37 cellular contexts compared by ENCODE assay signal in genomic region chr13:23421596-23421995, GRCh38.
"Had no signal": no experiment of that assay in that cellular context is flagged by ENCODE, and none has a peak within 500 bp of the region (broad histone marks: within the 10 kb centered on the region; RNA-seq: fewer than 3 reads in every experiment).

No MANE protein-coding gene starts in this region.

- H3K27ac ChIP-seq: ascending aorta, cardiac muscle cell, VCaP had no signal

- ATAC-seq: activated CD4-positive, alpha-beta T cell treated with anti-CD3 and anti-CD28 coated beads for 36 hours; activated CD8-positive, alpha-beta memory T cell treated with anti-CD3 and anti-CD28 coated beads, Interleukin-2, amount 10 ng/mL, durations not matched to agents 7 days and 5 days; activated CD8-positive, alpha-beta T cell treated with anti-CD3 and anti-CD28 coated beads, Interleukin-2, amount 10 ng/mL, durations not matched to agents 7 days and 5 days; activated naive CD8-positive, alpha-beta T cell treated with anti-CD3 and anti-CD28 coated beads, Interleukin-2, amount 50 U/mL, for 24 hours; activated T-cell treated with anti-CD3 and anti-CD28 coated beads, Interleukin-2, amount 50 U/mL, for 72 hours; activated T-helper 17 cell treated with anti-CD3 and anti-CD28 coated beads, Interleukin-2, amount 50 U/mL, for 72 hours had no signal

- H3K4me3 ChIP-seq: ascending aorta, cardiac muscle cell had no signal

- H3K36me3 Mint-ChIP-seq: activated CD8-positive, alpha-beta memory T cell treated with anti-CD3 and anti-CD28 coated beads, Interleukin-2, amount 10 ng/mL, durations not matched to agents 7 days and 5 days; activated naive CD4-positive, alpha-beta T cell treated with anti-CD3 and anti-CD28 coated beads, Interleukin-2, amount 50 U/mL, for 24 hours; activated naive CD8-positive, alpha-beta T cell; activated naive CD8-positive, alpha-beta T cell treated with anti-CD3 and anti-CD28 coated beads, Interleukin-2, amount 10 ng/mL, durations not matched to agents 7 days and 5 days had no signal

- H3K9me3 Mint-ChIP-seq: activated B cell treated with CpG ODN at 0.5 μM for 24 hours; activated CD4-positive, alpha-beta memory T cell treated with anti-CD3 and anti-CD28 coated beads, Interleukin-2, amount 10 ng/mL, durations not matched to agents 7 days and 5 days; activated CD4-positive, alpha-beta T cell treated with anti-CD3 and anti-CD28 coated beads, Interleukin-2, amount 10 ng/mL, durations not matched to agents 7 days and 5 days; activated naive CD4-positive, alpha-beta T cell treated with anti-CD3 and anti-CD28 coated beads for 36 hours; activated naive CD4-positive, alpha-beta T cell treated with anti-CD3 and anti-CD28 coated beads, Interleukin-2, amount 50 U/mL, for 24 hours; activated naive CD8-positive, alpha-beta T cell treated with anti-CD3 and anti-CD28 coated beads, Interleukin-2, amount 10 ng/mL, durations not matched to agents 7 days and 5 days; activated naive CD8-positive, alpha-beta T cell treated with anti-CD3 and anti-CD28 coated beads, Interleukin-2, amount 50 U/mL, for 24 hours; activated T-cell treated with anti-CD3 and anti-CD28 coated beads, Interleukin-2, amount 50 U/mL, for 24 hours; activated T-cell treated with anti-CD3 and anti-CD28 coated beads, Interleukin-2, amount 50 U/mL, for 72 hours; activated T-helper 1 cell treated with anti-CD3 and anti-CD28 coated beads, Interleukin-12 subunit alpha, Interleukin-12 subunit beta, Interleukin-2, Interleukin-4 antibody, amounts not matched to agents 30 ng/mL and 10 ng/mL and 1 ng/mL, durations not matched to agents 14 hours and 24 hours and 36 hours; activated T-helper 17 cell treated with anti-CD3 and anti-CD28 coated beads, Interleukin-2, amount 50 U/mL, for 72 hours; central memory CD8-positive, alpha-beta T cell; T-helper 1 cell treated with Interleukin-12 subunit alpha and Interleukin-12 subunit beta and Interleukin-4 antibody, amounts not matched to agents 30 μg/mL and 1 μg/mL, for 36 hours; T-helper 2 cell treated with Interferon-gamma antibody and Interleukin-4, amounts not matched to agents 5 μg/mL and 100 μg/mL, for 36 hours had no signal

- H3K4me3 Mint-ChIP-seq: activated B cell treated with CpG ODN at 0.5 μM for 24 hours; activated CD4-positive, alpha-beta memory T cell treated with anti-CD3 and anti-CD28 coated beads, Interleukin-2, amount 10 ng/mL, durations not matched to agents 7 days and 5 days; activated CD4-positive, alpha-beta T cell treated with anti-CD3 and anti-CD28 coated beads for 36 hours; activated CD4-positive, alpha-beta T cell treated with anti-CD3 and anti-CD28 coated beads, Interleukin-2, amount 10 ng/mL, durations not matched to agents 7 days and 5 days; activated CD8-positive, alpha-beta memory T cell treated with anti-CD3 and anti-CD28 coated beads, Interleukin-2, amount 10 ng/mL, durations not matched to agents 7 days and 5 days; activated CD8-positive, alpha-beta T cell treated with anti-CD3 and anti-CD28 coated beads, Interleukin-2, amount 10 ng/mL, durations not matched to agents 7 days and 5 days; activated naive CD4-positive, alpha-beta T cell treated with anti-CD3 and anti-CD28 coated beads for 36 hours; activated naive CD4-positive, alpha-beta T cell treated with anti-CD3 and anti-CD28 coated beads, Interleukin-2, amount 50 U/mL, for 24 hours; activated naive CD8-positive, alpha-beta T cell; activated naive CD8-positive, alpha-beta T cell treated with anti-CD3 and anti-CD28 coated beads, Interleukin-2, amount 10 ng/mL, durations not matched to agents 7 days and 5 days; activated naive CD8-positive, alpha-beta T cell treated with anti-CD3 and anti-CD28 coated beads, Interleukin-2, amount 50 U/mL, for 24 hours; activated T-cell treated with anti-CD3 and anti-CD28 coated beads, Interleukin-2, amount 50 U/mL, for 24 hours; activated T-cell treated with anti-CD3 and anti-CD28 coated beads, Interleukin-2, amount 50 U/mL, for 72 hours; activated T-helper 1 cell treated with anti-CD3 and anti-CD28 coated beads, Interleukin-12 subunit alpha, Interleukin-12 subunit beta, Interleukin-2, Interleukin-4 antibody, amounts not matched to agents 30 ng/mL and 10 ng/mL and 1 ng/mL, durations not matched to agents 14 hours and 24 hours and 36 hours; activated T-helper 17 cell treated with anti-CD3 and anti-CD28 coated beads, Interleukin-2, amount 50 U/mL, for 72 hours; brain; central memory CD8-positive, alpha-beta T cell; T-helper 1 cell treated with Interleukin-12 subunit alpha and Interleukin-12 subunit beta and Interleukin-4 antibody, amounts not matched to agents 30 μg/mL and 1 μg/mL, for 36 hours; T-helper 2 cell treated with Interferon-gamma antibody and Interleukin-4, amounts not matched to agents 5 μg/mL and 100 μg/mL, for 36 hours had no signal

- H3K27me3 Mint-ChIP-seq: activated B cell treated with CpG ODN at 0.5 μM for 24 hours; activated CD4-positive, alpha-beta memory T cell treated with anti-CD3 and anti-CD28 coated beads, Interleukin-2, amount 10 ng/mL, durations not matched to agents 7 days and 5 days; activated CD4-positive, alpha-beta T cell treated with anti-CD3 and anti-CD28 coated beads for 36 hours; activated CD4-positive, alpha-beta T cell treated with anti-CD3 and anti-CD28 coated beads, Interleukin-2, amount 10 ng/mL, durations not matched to agents 7 days and 5 days; activated CD8-positive, alpha-beta memory T cell treated with anti-CD3 and anti-CD28 coated beads, Interleukin-2, amount 10 ng/mL, durations not matched to agents 7 days and 5 days; activated naive CD8-positive, alpha-beta T cell; activated naive CD8-positive, alpha-beta T cell treated with anti-CD3 and anti-CD28 coated beads, Interleukin-2, amount 50 U/mL, for 24 hours; activated T-cell treated with anti-CD3 and anti-CD28 coated beads, Interleukin-2, amount 50 U/mL, for 24 hours; activated T-helper 17 cell treated with anti-CD3 and anti-CD28 coated beads, Interleukin-2, amount 50 U/mL, for 72 hours; central memory CD8-positive, alpha-beta T cell had no signal

- H3K27me3 ChIP-seq: ascending aorta, cardiac muscle cell had no signal

- H3K27ac Mint-ChIP-seq: activated B cell treated with CpG ODN at 0.5 μM for 24 hours; activated CD4-positive, alpha-beta memory T cell treated with anti-CD3 and anti-CD28 coated beads, Interleukin-2, amount 10 ng/mL, durations not matched to agents 7 days and 5 days; activated CD4-positive, alpha-beta T cell treated with anti-CD3 and anti-CD28 coated beads for 36 hours; activated CD4-positive, alpha-beta T cell treated with anti-CD3 and anti-CD28 coated beads, Interleukin-2, amount 10 ng/mL, durations not matched to agents 7 days and 5 days; activated CD8-positive, alpha-beta memory T cell treated with anti-CD3 and anti-CD28 coated beads, Interleukin-2, amount 10 ng/mL, durations not matched to agents 7 days and 5 days; activated CD8-positive, alpha-beta T cell treated with anti-CD3 and anti-CD28 coated beads, Interleukin-2, amount 10 ng/mL, durations not matched to agents 7 days and 5 days; activated naive CD4-positive, alpha-beta T cell treated with anti-CD3 and anti-CD28 coated beads for 36 hours; activated naive CD4-positive, alpha-beta T cell treated with anti-CD3 and anti-CD28 coated beads, Interleukin-2, amount 50 U/mL, for 24 hours; activated naive CD8-positive, alpha-beta T cell; activated naive CD8-positive, alpha-beta T cell treated with anti-CD3 and anti-CD28 coated beads, Interleukin-2, amount 10 ng/mL, durations not matched to agents 7 days and 5 days; activated naive CD8-positive, alpha-beta T cell treated with anti-CD3 and anti-CD28 coated beads, Interleukin-2, amount 50 U/mL, for 24 hours; activated T-cell treated with anti-CD3 and anti-CD28 coated beads, Interleukin-2, amount 50 U/mL, for 24 hours; activated T-cell treated with anti-CD3 and anti-CD28 coated beads, Interleukin-2, amount 50 U/mL, for 72 hours; activated T-helper 1 cell treated with anti-CD3 and anti-CD28 coated beads, Interleukin-12 subunit alpha, Interleukin-12 subunit beta, Interleukin-2, Interleukin-4 antibody, amounts not matched to agents 30 ng/mL and 10 ng/mL and 1 ng/mL, durations not matched to agents 14 hours and 24 hours and 36 hours; activated T-helper 17 cell treated with anti-CD3 and anti-CD28 coated beads, Interleukin-2, amount 50 U/mL, for 72 hours; T-helper 1 cell treated with Interleukin-12 subunit alpha and Interleukin-12 subunit beta and Interleukin-4 antibody, amounts not matched to agents 30 μg/mL and 1 μg/mL, for 36 hours; T-helper 2 cell treated with Interferon-gamma antibody and Interleukin-4, amounts not matched to agents 5 μg/mL and 100 μg/mL, for 36 hours had no signal

- H3K4me1 Mint-ChIP-seq: activated B cell treated with CpG ODN at 0.5 μM for 24 hours; activated CD4-positive, alpha-beta memory T cell treated with anti-CD3 and anti-CD28 coated beads, Interleukin-2, amount 10 ng/mL, durations not matched to agents 7 days and 5 days; activated CD4-positive, alpha-beta T cell treated with anti-CD3 and anti-CD28 coated beads, Interleukin-2, amount 10 ng/mL, durations not matched to agents 7 days and 5 days; activated CD8-positive, alpha-beta memory T cell treated with anti-CD3 and anti-CD28 coated beads, Interleukin-2, amount 10 ng/mL, durations not matched to agents 7 days and 5 days; activated naive CD4-positive, alpha-beta T cell treated with anti-CD3 and anti-CD28 coated beads, Interleukin-2, amount 50 U/mL, for 24 hours; activated naive CD8-positive, alpha-beta T cell treated with anti-CD3 and anti-CD28 coated beads, Interleukin-2, amount 10 ng/mL, durations not matched to agents 7 days and 5 days; activated naive CD8-positive, alpha-beta T cell treated with anti-CD3 and anti-CD28 coated beads, Interleukin-2, amount 50 U/mL, for 24 hours; activated T-helper 17 cell treated with anti-CD3 and anti-CD28 coated beads, Interleukin-2, amount 50 U/mL, for 72 hours; central memory CD8-positive, alpha-beta T cell had no signal

- H3K36me3 ChIP-seq: ascending aorta, cardiac muscle cell had no signal

- DNase-seq: activated B cell treated with CpG ODN at 0.5 μM for 24 hours; activated CD4-positive, alpha-beta memory T cell treated with anti-CD3 and anti-CD28 coated beads, Interleukin-2, amount 10 ng/mL, durations not matched to agents 7 days and 5 days; activated CD4-positive, alpha-beta T cell treated with anti-CD3 and anti-CD28 coated beads for 36 hours; activated CD4-positive, alpha-beta T cell treated with anti-CD3 and anti-CD28 coated beads for 48 hours; activated CD4-positive, alpha-beta T cell treated with anti-CD3 and anti-CD28 coated beads, Interleukin-2, amount 10 ng/mL, durations not matched to agents 7 days and 5 days; activated CD4-positive, alpha-beta T cell treated with anti-CD3 and anti-CD28 coated beads, Interleukin-2, amount 50 U/mL, for 48 hours; activated CD4-positive, CD25-positive, alpha-beta regulatory T cell treated with anti-CD3 and anti-CD28 coated beads, Interleukin-2, amount 50 U/mL, for 72 hours; activated CD8-positive, alpha-beta memory T cell treated with anti-CD3 and anti-CD28 coated beads for 24 hours; activated CD8-positive, alpha-beta memory T cell treated with anti-CD3 and anti-CD28 coated beads, Interleukin-2, amount 10 ng/mL, durations not matched to agents 7 days and 5 days; activated CD8-positive, alpha-beta memory T cell treated with anti-CD3 and anti-CD28 coated beads, Interleukin-2, amount 50 U/mL, for 48 hours; activated CD8-positive, alpha-beta T cell treated with anti-CD3 and anti-CD28 coated beads, Interleukin-2, amount 10 ng/mL, durations not matched to agents 7 days and 5 days; activated effector memory CD4-positive, alpha-beta T cell treated with anti-CD3 and anti-CD28 coated beads, Interleukin-2, amount 50 U/mL, for 16 hours; activated gamma-delta T cell treated with Interleukin-2 at 50 U/mL for 16 hours; activated naive CD4-positive, alpha-beta T cell; activated naive CD4-positive, alpha-beta T cell treated with anti-CD3 and anti-CD28 coated beads for 36 hours; activated naive CD8-positive, alpha-beta T cell treated with anti-CD3 and anti-CD28 coated beads, Interleukin-2, amount 10 ng/mL, durations not matched to agents 7 days and 5 days; activated naive CD8-positive, alpha-beta T cell treated with anti-CD3 and anti-CD28 coated beads, Interleukin-2, amount 50 U/mL, for 24 hours; activated T-cell treated with anti-CD3 and anti-CD28 coated beads, Interleukin-2, amount 50 U/mL, for 24 hours; activated T-cell treated with anti-CD3 and anti-CD28 coated beads, Interleukin-2, amount 50 U/mL, for 72 hours; amygdala; anterior cingulate cortex; caudate nucleus; cerebellar nuclear complex; T-helper 1 cell; T-helper 2 cell; T-helper 9 cell had no signal

- H3K9me3 ChIP-seq: ascending aorta had no signal
